In genomic region chr9:113089924-113090323, GRCh38 we compare ENCODE assay signal across 2 cellular contexts. TPM values are rescaled to one million over a fixed set of nuclear protein-coding genes. Genes with fewer than 3 reads are reported as not detected.
"Had no signal": no experiment of that assay in that cellular context is flagged by ENCODE, and none has a peak within 500 bp of the region (broad histone marks: within the 10 kb centered on the region; RNA-seq: fewer than 3 reads in every experiment).

No MANE protein-coding gene starts in this region.

RNA-seq across cellular contexts. Expression of gene ZFP37, which starts 33.4 kb away (rescaled TPM):
- total RNA-seq: HT-29, NCI-H460 had no signal
